ENCODE assay signal across 10 cellular contexts in genomic region chr10:119502214-119502613, GRCh38. TPM values are rescaled to one million over a fixed set of nuclear protein-coding genes. Genes with fewer than 3 reads are reported as not detected.
DNase-seq lines count a peak whose midpoint lies in the region; ATAC-seq and TF ChIP-seq lines count a peak whose summit lies in the region.
"Had no signal": no experiment of that assay in that cellular context is flagged by ENCODE, and none has a peak within 500 bp of the region (broad histone marks: within the 10 kb centered on the region; RNA-seq: fewer than 3 reads in every experiment).

No MANE protein-coding gene starts in this region.

- H4K20me1 ChIP-seq in PC-3 (ENCODE audit: low read length): no peaks in the 10 kb centered on the region

- peak; percentile 69 for ATAC-seq in HG03354 (IDR thresholded peaks at IDR 0.05; ENCODE audit: poor library complexity, severe bottlenecking, unreplicated experiment)
- no peak for ATAC-seq in PC-3

- POLR2A ChIA-PET in CD8-positive, alpha-beta memory T cell (lab: Charles Lee): interaction anchor here (0.6 to 1.6 kb wide), 7 partner anchors 8 to 41 kb away, joined by 3 to 9 read pairs (median 3); partner anchors contain the start of gene RGS10
- POLR2A ChIA-PET in PC-3 (lab: Charles Lee; ENCODE audit: unreplicated experiment): no interaction called here

- peak overlapping the region; percentile 54 for H3K4me3 ChIP-seq in CD8-positive, alpha-beta memory T cell (ENCODE audit: low read length)
- no peak overlapping the region for H3K4me3 ChIP-seq in PC-3 (ENCODE audit: low read length)
- H3K4me3 ChIP-seq: tibial nerve had no signal

- peak overlapping the region; percentile 46 to 92 (median 77) for H3K4me3 Mint-ChIP-seq in CD8-positive, alpha-beta memory T cell

- no peaks in the 10 kb centered on the region for H3K9me2 ChIP-seq in PC-3 (replicated peaks; ENCODE audit: low read length)

- H3K4me1 Mint-ChIP-seq in CD8-positive, alpha-beta memory T cell: peaks cover 73 to 87% (median 87%) of the 10 kb centered on the region in 3 donors

- H3K36me3 ChIP-seq in CD8-positive, alpha-beta memory T cell (ENCODE audit: insufficient read depth, low read length): peaks cover 20% of the 10 kb centered on the region
- no peaks in the 10 kb centered on the region; the same call in 1 of the 2 replicates for H3K36me3 ChIP-seq in PC-3 (ENCODE audit: low read depth, low read length)

- H3K27ac ChIP-seq in CD8-positive, alpha-beta memory T cell (ENCODE audit: low read depth, low read length): peak overlapping the region; percentile 52
- H3K27ac ChIP-seq in PC-3 (ENCODE audit: low read length): no peak overlapping the region

- CTCF ChIA-PET in CD8-positive, alpha-beta memory T cell (lab: Charles Lee): interaction anchor here (0.6 to 4.7 kb wide), 6 partner anchors 9 to 42 kb away, joined by 3 to 24 read pairs (median 5); partner anchors contain the start of gene RGS10
- CTCF ChIA-PET in PC-3 (lab: Charles Lee): no interaction called here

- no peaks in the 10 kb centered on the region for H3K27me3 ChIP-seq in CD8-positive, alpha-beta memory T cell (ENCODE audit: insufficient read depth, low read length, poor library complexity, severe bottlenecking)
- H3K27me3 ChIP-seq in PC-3 (ENCODE audit: low read length): no peaks in the 10 kb centered on the region
- H3K27me3 ChIP-seq: tibial nerve had no signal

- H3K79me2 ChIP-seq in PC-3 (ENCODE audit: low read length): no peaks in the 10 kb centered on the region

- H3K9ac ChIP-seq in PC-3 (ENCODE audit: low read length): no peak overlapping the region

- H3K36me3 Mint-ChIP-seq in CD8-positive, alpha-beta memory T cell: peaks cover 0 to 54% (median 13%) of the 10 kb centered on the region in 3 donors

- no peaks in the 10 kb centered on the region for H3K9me3 Mint-ChIP-seq in CD8-positive, alpha-beta memory T cell

- H3F3A ChIP-seq in PC-3 (ENCODE audit: low read length, unreplicated experiment): no peaks in the 10 kb centered on the region

- no TSS peak for BruUV-seq in PC-3 (replicated peaks; lab: Mats Ljungman, UMichigan)

- TF ChIP-seq CTCF in PC-3 (conservative IDR thresholded peaks at IDR 0.05; ENCODE audit: low read depth, low read length): no peak

- no peaks in the 10 kb centered on the region for H3K27me3 Mint-ChIP-seq in CD8-positive, alpha-beta memory T cell

- no peak overlapping the region for H2AFZ ChIP-seq in PC-3 (ENCODE audit: low read length)

- H3K4me2 ChIP-seq in PC-3 (ENCODE audit: low read length): no peak overlapping the region

- peaks cover 86% of the 10 kb centered on the region for H3K4me1 ChIP-seq in CD8-positive, alpha-beta memory T cell (ENCODE audit: insufficient read depth, low read length)
- H3K4me1 ChIP-seq in PC-3 (ENCODE audit: insufficient read depth, low read length): no peaks in the 10 kb centered on the region

- no peaks in the 10 kb centered on the region for H3K9me3 ChIP-seq in CD8-positive, alpha-beta memory T cell (ENCODE audit: low read length)
- H3K9me3 ChIP-seq in PC-3 (ENCODE audit: low read length): no peaks in the 10 kb centered on the region
- H3K9me3 ChIP-seq: tibial nerve had no signal

- peak overlapping the region; percentile 94 to 99 (median 98) for H3K27ac Mint-ChIP-seq in CD8-positive, alpha-beta memory T cell

- peak; percentile 52 to 96 (median 88) for DNase-seq in CD8-positive, alpha-beta memory T cell
- DNase-seq in activated T-cell treated with anti-CD3 and anti-CD28 coated beads for 4 hours: peak; percentile 54
- peak; percentile 26 for DNase-seq in retina
- no peak for DNase-seq in SHP77 (lab: John Stamatoyannopoulos, UW)
- DNase-seq in NCI-H2081 treated with DMSO at 0.1 percent for 48 hours (lab: John Stamatoyannopoulos, UW): no peak
- DNase-seq in PC-3: no peak
- DNase-seq in SK-N-DZ (ENCODE audit: low spot score): no peak
- DNase-seq: NCI-H1105 treated with DMSO at 0.1 percent for 48 hours had no signal

- intact Hi-C loops in PC-3 (cut with micrococcal nuclease): no loop called here

RNA-seq across cellular contexts. Expression of gene RGS10, which starts 40.3 kb away (rescaled TPM):
- total RNA-seq in CD8-positive, alpha-beta memory T cell: 100 to 1,000 TPM; 127 to 130 TPM
- polyA plus RNA-seq in CD8-positive, alpha-beta memory T cell: 182 TPM
- total RNA-seq in PC-3 (2014; rRNA removed): 22.0 and 27.6 TPM in 2 replicates
- 42.3 and 49.8 TPM in 2 replicates for polyA plus RNA-seq in SK-N-DZ (2014; cell fraction: cytosol; rRNA removed)
- polyA plus RNA-seq in SK-N-DZ (2014; cell fraction: nucleus; rRNA removed): 26.4 and 34.4 TPM in 2 replicates

Comparison
In these comparisons a context has a peak if more than half of its experiments do, and no peak if none do; other contexts are left out.
1. DNase-seq: peak in CD8-positive, alpha-beta memory T cell (5 of 5), activated T-cell treated with anti-CD3 and anti-CD28 coated beads for 4 hours (single experiment) and retina (single experiment); none in SHP77 (0 of 2), NCI-H2081 treated with DMSO at 0.1 percent for 48 hours (single experiment), PC-3 (single experiment) and SK-N-DZ (single experiment).